8 cellular contexts compared by ENCODE assay signal in the genomic region with DNA sequence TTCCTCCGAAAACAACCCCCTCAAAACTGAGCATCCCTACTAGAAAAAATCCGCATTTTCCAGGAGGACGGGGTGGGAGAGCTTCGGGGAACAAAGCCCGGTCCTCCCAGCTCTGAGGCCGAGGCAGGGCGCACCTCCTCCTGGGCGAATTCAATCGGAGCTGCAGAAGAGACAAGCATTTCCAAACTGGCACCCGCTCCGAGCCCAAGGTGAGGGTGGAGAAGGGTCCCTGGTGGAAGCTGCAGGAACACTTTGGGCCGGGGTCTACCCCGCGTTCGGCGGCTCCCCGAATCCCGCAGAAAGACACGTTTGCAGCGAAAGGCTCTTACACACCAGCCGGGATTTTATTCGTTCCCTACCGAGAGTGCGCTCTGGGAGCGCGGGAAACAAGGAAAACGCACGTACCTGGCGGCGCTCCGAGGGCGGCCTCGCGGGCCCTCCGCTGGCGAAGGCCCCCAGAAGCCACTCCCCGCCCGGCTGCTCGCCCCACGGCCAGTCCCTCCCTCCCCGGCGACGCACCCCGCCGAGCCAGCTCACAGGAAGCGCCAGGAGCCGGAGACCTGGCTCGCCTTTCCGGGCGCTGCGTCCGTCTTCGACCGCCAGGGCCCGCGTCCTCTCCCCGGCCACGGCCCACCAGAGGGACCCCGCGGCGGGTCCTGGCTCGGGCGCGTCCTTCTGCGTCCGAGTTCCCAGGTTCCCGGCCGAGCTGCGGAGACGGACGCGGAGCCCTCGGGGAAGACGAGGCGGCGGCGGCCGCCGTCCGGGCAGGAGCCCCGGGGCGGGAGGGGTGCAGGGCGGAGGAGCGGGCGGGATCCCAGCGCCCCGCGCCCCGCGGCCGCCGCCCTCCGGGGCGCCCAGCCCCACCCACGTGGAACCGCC. TPM values are rescaled to one million over a fixed set of nuclear protein-coding genes. Genes with fewer than 3 reads are reported as not detected.
DNase-seq lines count a peak whose midpoint lies in the region; ATAC-seq and TF ChIP-seq lines count a peak whose summit lies in the region.

No MANE protein-coding gene starts in this region.

- DNase-seq in DMS114 treated with DMSO at 0.1 percent for 48 hours (lab: John Stamatoyannopoulos, UW; ENCODE audit: unreplicated experiment), result peak; percentile 38
- DNase-seq in HT1080 (ENCODE audit: low read depth), result peak; percentile 83
- DNase-seq in PC-3, result peak; percentile 87
- peak; percentile 61 for DNase-seq in globus pallidus (ENCODE audit: low spot score)
- peak; percentile 47 for DNase-seq in occipital lobe (lab: John Stamatoyannopoulos, UW)
- DNase-seq in uterus, result peak; percentile 88 to 89

- H3K4me3 ChIP-seq in PC-3 (ENCODE audit: low read length), result peak overlapping the region; percentile 79
- H3K4me3 ChIP-seq in uterus, result peak overlapping the region; percentile 67 to 89

- H3K27ac Mint-ChIP-seq in activated naive CD8-positive, alpha-beta T cell, result no peak overlapping the region

- no peaks in the 10 kb centered on the region for H3K9me2 ChIP-seq in PC-3 (replicated peaks; ENCODE audit: low read length)

- H3K36me3 Mint-ChIP-seq in activated naive CD8-positive, alpha-beta T cell, result no peaks in the 10 kb centered on the region

- intact Hi-C loops in PC-3 (cut with micrococcal nuclease) (loop anchor here (1.0 kb wide), 1 partner anchor 20 kb away; no protein-coding TSS in a partner anchor), uterus (cut with DNase I; ENCODE audit: low total_unique reads) (no loop called here)

- H3K79me2 ChIP-seq in PC-3 (ENCODE audit: low read length), result peaks cover 53% of the 10 kb centered on the region

- no peaks in the 10 kb centered on the region for H3F3A ChIP-seq in PC-3 (ENCODE audit: low read length, unreplicated experiment)

- peaks cover 12% of the 10 kb centered on the region for H3K27me3 Mint-ChIP-seq in activated naive CD8-positive, alpha-beta T cell

- peak; percentile 39 to 79 for TF ChIP-seq POLR2A in uterus (IDR thresholded peaks at IDR 0.05)

- H3K9ac ChIP-seq in PC-3 (ENCODE audit: low read length), result peak overlapping the region; percentile 96

- TSS peak; percentile 68 for BruUV-seq in PC-3 (replicated peaks; lab: Mats Ljungman, UMichigan)

- H4K20me1 ChIP-seq in PC-3 (ENCODE audit: low read length), result no peaks in the 10 kb centered on the region

- peak overlapping the region; percentile 62 for H3K4me3 Mint-ChIP-seq in activated naive CD8-positive, alpha-beta T cell

- H3K27ac ChIP-seq in PC-3 (ENCODE audit: low read length) (peak overlapping the region; percentile 86), uterus (peak overlapping the region; percentile 97 to 98)

- no peaks in the 10 kb centered on the region for H3K9me3 Mint-ChIP-seq in activated naive CD8-positive, alpha-beta T cell (ENCODE audit: low read depth)

- no peaks in the 10 kb centered on the region for H3K9me3 ChIP-seq in PC-3 (ENCODE audit: low read length)
- no peaks in the 10 kb centered on the region for H3K9me3 ChIP-seq in uterus

- H3K4me1 ChIP-seq in PC-3 (ENCODE audit: insufficient read depth, low read length), result peaks cover 41% of the 10 kb centered on the region
- H3K4me1 ChIP-seq in uterus, result peaks cover 0 to 16% of the 10 kb centered on the region in 2 donors

- H3K4me2 ChIP-seq in PC-3 (ENCODE audit: low read length), result peak overlapping the region; percentile 97

- H3K27me3 ChIP-seq in PC-3 (ENCODE audit: low read length) (no peaks in the 10 kb centered on the region), uterus (no peaks in the 10 kb centered on the region)

- TF ChIP-seq CTCF in PC-3 (conservative IDR thresholded peaks at IDR 0.05; ENCODE audit: low read depth, low read length) (0 out of 2 replicates have a peak, but pooled peaks have one; percentile 7), uterus (IDR thresholded peaks at IDR 0.05) (peak in 3 of 4 experiments; percentile 9 to 80 (median 37))

- H3K36me3 ChIP-seq in PC-3 (ENCODE audit: low read depth, low read length), result no peaks in the 10 kb centered on the region
- H3K36me3 ChIP-seq in uterus, result no peaks in the 10 kb centered on the region

- H3K4me1 Mint-ChIP-seq in activated naive CD8-positive, alpha-beta T cell (ENCODE audit: low read depth), result peaks cover 20% of the 10 kb centered on the region

- no peak overlapping the region for H2AFZ ChIP-seq in PC-3 (ENCODE audit: low read length)

- CTCF ChIA-PET in PC-3 (lab: Charles Lee), result interaction anchor here (0.5 to 1.4 kb wide), 6 partner anchors 16 to 248 kb away, joined by 3 to 7 read pairs (median 5); a partner anchor contains a TSS

- POLR2A ChIA-PET in PC-3 (lab: Charles Lee; ENCODE audit: unreplicated experiment), result interaction anchor here (0.6 to 1.3 kb wide), 3 partner anchors 19 to 36 kb away, joined by 3 to 4 read pairs (median 3); no protein-coding TSS in a partner anchor

- ATAC-seq in GM21360 (IDR thresholded peaks at IDR 0.05; ENCODE audit: unreplicated experiment), result peak; percentile 31
- peak; percentile 46 for ATAC-seq in PC-3

RNA-seq across cellular contexts. Expression of a gene that starts 49.8 kb away (rescaled TPM):
- total RNA-seq in HT1080 (2014; rRNA removed; shearing (Covaris generic)), result 0.43 TPM in 2 replicates
- 0.27 and 0.81 TPM in 2 replicates for polyA plus RNA-seq in HT1080 (2015; cell fraction: cytosol; rRNA removed)
- 1.2 and 1.9 TPM in 2 replicates for polyA plus RNA-seq in HT1080 (2015; cell fraction: nucleus; rRNA removed)
- total RNA-seq in PC-3 (2014; rRNA removed) (9.9 and 16.9 TPM in 2 replicates), occipital lobe (7.6 TPM), uterus (10 to 100 TPM in 2 of 4 donors, 1 to 10 TPM in 2; 1.5 to 34.1 (median 8.5) TPM)

RNA-seq across cellular contexts. Expression of a gene that starts 50.3 kb away (rescaled TPM):
- 37.1 and 44.6 TPM in 2 replicates for total RNA-seq in HT1080 (2014; rRNA removed; shearing (Covaris generic))
- 36.3 and 38.6 TPM in 2 replicates for polyA plus RNA-seq in HT1080 (2015; cell fraction: cytosol; rRNA removed)
- 80.5 and 84.3 TPM in 2 replicates for polyA plus RNA-seq in HT1080 (2015; cell fraction: nucleus; rRNA removed)
- 77.8 and 118 TPM in 2 replicates for total RNA-seq in PC-3 (2014; rRNA removed)
- 12.3 TPM for total RNA-seq in occipital lobe
- total RNA-seq in uterus, result 10 to 100 TPM; 50.7 to 55.4 (median 53.3) TPM

Comparison
In these comparisons a context has a peak if more than half of its experiments do, and no peak if none do; other contexts are left out.
1. Peak in every context shown above with its lines: DNase-seq, ATAC-seq, H3K4me3 ChIP-seq and H3K27ac ChIP-seq.
2. DNase-seq: peak in every context shown above with its lines; median percentile 88 in uterus; 87 in PC-3; 83 in HT1080; 61 in globus pallidus; 47 in occipital lobe; 38 in DMS114 treated with DMSO at 0.1 percent for 48 hours.